Comparison of ENCODE assay signal across 18 cellular contexts in genomic region chr14:68099348-68100045, GRCh38.
DNase-seq lines count a peak whose midpoint lies in the region; ATAC-seq, FAIRE-seq and TF ChIP-seq lines count a peak whose summit lies in the region.
"Had no signal": no experiment of that assay in that cellular context is flagged by ENCODE, and none has a peak within 500 bp of the region (broad histone marks: within the 10 kb centered on the region; RNA-seq: fewer than 3 reads in every experiment).

No MANE protein-coding gene starts in this region.

- WGBS in prostate gland = 24% methylated on average over 5 of the region's 5 CpGs
- 48 to 55% methylated on average over 5 of the region's 5 CpGs for WGBS in body of pancreas, 2 donors

- H3K4me3 ChIP-seq in astrocyte of the spinal cord (ENCODE audit: low read depth, low read length) (no peak overlapping the region), kidney (ENCODE audit: low read length in 2 of 2) (no peak overlapping the region), prostate gland (no peak overlapping the region), uterus (no peak overlapping the region), body of pancreas (no peak overlapping the region)
- H3K4me3 ChIP-seq: neural progenitor cell had no signal

- peak overlapping the region; percentile 32 to 61 for H3K27ac ChIP-seq in kidney (ENCODE audit: low read depth in 2 of 2, low read length in 2 of 2)
- H3K27ac ChIP-seq in prostate gland = peak overlapping the region; percentile 25 to 37
- peak overlapping the region; percentile 70 to 83 for H3K27ac ChIP-seq in uterus
- H3K27ac ChIP-seq in body of pancreas = peak overlapping the region in 2 of 4 donors; percentile 18 to 32
- H3K27ac ChIP-seq: neural progenitor cell had no signal

- TF ChIP-seq CTCF in astrocyte of the spinal cord (IDR thresholded peaks at IDR 0.05; ENCODE audit: low read depth, low read length) (no peak), kidney (IDR thresholded peaks at IDR 0.05; ENCODE audit: borderline replicate concordance, extremely low read depth, insufficient read depth) (no peak), prostate gland (IDR thresholded peaks at IDR 0.05) (no peak), uterus (IDR thresholded peaks at IDR 0.05) (no peak), body of pancreas (IDR thresholded peaks at IDR 0.05) (no peak)

- no peak overlapping the region for H3K9ac ChIP-seq in kidney (ENCODE audit: low read length in 2 of 2)
- H3K9ac ChIP-seq: neural progenitor cell had no signal

- DNase-seq in astrocyte of the spinal cord (ENCODE audit: low read depth, low spot score) (peak; percentile 55), kidney (no peak), prostate gland (ENCODE audit: low spot score) (peak; percentile 55), uterus (peak; percentile 31 to 53), left ventricle myocardium superior (no peak), body of pancreas (no peak)
- no peak for DNase-seq in NK-92 treated with Interleukin-12 subunit alpha and Interleukin-12 subunit beta, amount 100 ng/mL, for 24 hours (lab: John Stamatoyannopoulos, UW)
- DNase-seq: activated naive CD4-positive, alpha-beta T cell; cortex of kidney; H7; KG1; mesendoderm; NCI-H1048; NCI-H2081; NCI-H510A treated with DMSO at 0.1 percent for 48 hours; stimulated activated naive CD4-positive, alpha-beta T cell treated with Interleukin-2 at 50 U/mL for 16 hours; T-cell had no signal

- intact Hi-C loops in kidney (cut with DNase I) = no loop called here
- intact Hi-C loops in prostate gland (cut with DNase I) = loop anchor here (5.0 kb wide), 1 partner anchor 93 kb away; no protein-coding TSS in a partner anchor
- intact Hi-C loops in uterus (cut with DNase I; ENCODE audit: low total_unique reads) = no loop called here
- intact Hi-C loops in left ventricle myocardium superior (cut with micrococcal nuclease) = no loop called here
- intact Hi-C loops in body of pancreas (cut with DNase I) = no loop called here

- no peak for FAIRE-seq in kidney (lab: Jason Lieb, UNC)

- peaks cover 3 to 4% of the 10 kb centered on the region in 2 donors for H3K4me1 ChIP-seq in kidney (ENCODE audit: control insufficient read depth in 1 of 2, insufficient read depth in 1 of 2, low read depth in 1 of 2, low read length in 2 of 2)
- peaks cover 2% of the 10 kb centered on the region for H3K4me1 ChIP-seq in prostate gland (replicated peaks)
- H3K4me1 ChIP-seq in uterus = no peaks in the 10 kb centered on the region
- peaks cover 14% of the 10 kb centered on the region for H3K4me1 ChIP-seq in body of pancreas

- in situ Hi-C loops in astrocyte of the spinal cord (cut with HindIII; ENCODE audit: low sequenced_read_pairs) = no loop called here

- ATAC-seq in left ventricle myocardium superior (no peak), body of pancreas (no peak)
- ATAC-seq: T-cell had no signal

- H3K9me3 ChIP-seq in kidney (ENCODE audit: control insufficient read depth in 1 of 2, low read length in 2 of 2) (peaks cover 0 to 7% of the 10 kb centered on the region in 2 donors), prostate gland (no peaks in the 10 kb centered on the region), uterus (peaks cover 0 to 11% of the 10 kb centered on the region in 2 donors), body of pancreas (peaks cover 0 to 16% (median 0%) of the 10 kb centered on the region in 3 donors)

- TF ChIP-seq POLR2A in prostate gland (IDR thresholded peaks at IDR 0.05) (no peak), uterus (IDR thresholded peaks at IDR 0.05) (no peak), body of pancreas (IDR thresholded peaks at IDR 0.05) (no peak)

- no peaks in the 10 kb centered on the region for H3K27me3 ChIP-seq in prostate gland (replicated peaks; ENCODE audit: insufficient read depth)
- no peaks in the 10 kb centered on the region for H3K27me3 ChIP-seq in uterus
- no peaks in the 10 kb centered on the region for H3K27me3 ChIP-seq in body of pancreas
- H3K27me3 ChIP-seq: neural progenitor cell had no signal

- H3K36me3 ChIP-seq in kidney (ENCODE audit: control insufficient read depth in 1 of 2, insufficient read depth in 2 of 2, low read length in 2 of 2) (no peaks in the 10 kb centered on the region), prostate gland (no peaks in the 10 kb centered on the region), uterus (no peaks in the 10 kb centered on the region), body of pancreas (replicated peaks in 1 of 2; ENCODE audit: insufficient read depth in 1 of 2, low read depth in 2 of 2) (no peaks in the 10 kb centered on the region)
- H3K36me3 ChIP-seq: neural progenitor cell had no signal

Comparison
In these comparisons a context has a peak if more than half of its experiments do, and no peak if none do; other contexts are left out.
1. DNase-seq: peak in astrocyte of the spinal cord (single experiment), prostate gland (single experiment) and uterus (2 of 2); none in kidney (single experiment), NK-92 treated with Interleukin-12 subunit alpha and Interleukin-12 subunit beta, amount 100 ng/mL, for 24 hours (single experiment), left ventricle myocardium superior (single experiment) and body of pancreas (0 of 4).